In the genomic region with DNA sequence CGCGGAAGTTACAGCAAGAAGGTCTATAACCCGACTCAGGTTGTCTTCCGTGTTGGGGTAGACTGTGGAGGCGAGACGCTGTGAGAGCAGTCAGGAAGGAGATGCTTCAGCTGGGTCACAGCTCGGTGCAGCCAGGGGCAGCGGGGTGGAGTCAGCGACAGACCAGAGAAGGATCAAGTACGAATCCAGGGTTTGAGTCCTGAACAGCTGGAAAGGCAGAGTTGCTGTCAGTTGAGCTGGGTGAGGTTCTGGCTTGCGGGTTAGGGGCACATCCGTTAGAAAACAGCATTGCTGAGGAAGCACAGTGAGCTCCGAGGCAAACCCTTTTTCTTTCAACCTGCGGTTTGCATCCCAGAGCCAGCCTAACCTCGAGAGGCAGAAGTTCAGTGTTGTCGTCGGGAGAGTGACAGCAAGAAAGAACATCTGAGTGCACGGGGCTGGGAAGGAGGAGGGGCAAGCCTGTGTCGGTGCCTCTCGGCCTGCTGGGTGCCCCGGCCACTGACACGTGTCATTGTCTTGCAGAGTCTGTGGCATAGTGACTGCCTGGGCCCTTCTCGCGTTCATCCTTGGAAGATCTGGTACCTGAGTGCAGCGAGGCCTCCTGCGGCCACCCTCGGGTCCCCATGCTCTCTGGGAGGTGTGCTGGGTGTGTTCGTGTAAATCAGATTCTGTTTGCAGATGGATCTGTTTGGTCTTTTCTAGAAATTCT, we compare ENCODE assay signal across 1 cellular context.
A peak's percentile ranks its signal among the peaks of the same experiment; 100 is the strongest.
TF ChIP-seq lines count a peak whose summit lies in the region.

No MANE protein-coding gene starts in this region.

TF ChIP-seq in H1, 55 proteins besides CTCF, POLR2A, EP300 and RAD21:
- TF ChIP-seq, protein P1, sequence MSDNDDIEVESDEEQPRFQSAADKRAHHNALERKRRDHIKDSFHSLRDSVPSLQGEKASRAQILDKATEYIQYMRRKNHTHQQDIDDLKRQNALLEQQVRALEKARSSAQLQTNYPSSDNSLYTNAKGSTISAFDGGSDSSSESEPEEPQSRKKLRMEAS (IDR thresholded peaks at IDR 0.05) = 0 out of 2 replicates have a peak, but pooled peaks have one; percentile 27
- TF ChIP-seq RFX5 (IDR thresholded peaks at IDR 0.05; ENCODE audit: borderline replicate concordance, low read depth, low read length) (no peak), SAP30 (IDR thresholded peaks at IDR 0.05; ENCODE audit: insufficient read depth, insufficient replicate concordance, low read length) (peak; percentile 31)
TF ChIP-seq in H1: peak in this region for 2.
